In genomic region chr13:110464547-110465343, GRCh38 we compare ENCODE assay signal across 12 cellular contexts.
"Had no signal": no experiment of that assay in that cellular context is flagged by ENCODE, and none has a peak within 500 bp of the region (broad histone marks: within the 10 kb centered on the region; RNA-seq: fewer than 3 reads in every experiment).

No MANE protein-coding gene starts in this region.

- H3K27ac ChIP-seq: body of pancreas, lower lobe of right lung had no signal

- FAIRE-seq: TTC549, urothelium cell line had no signal

- H3K9me3 Mint-ChIP-seq: activated CD4-positive, alpha-beta memory T cell treated with anti-CD3 and anti-CD28 coated beads, Interleukin-2, amount 10 ng/mL, durations not matched to agents 7 days and 5 days; activated naive CD4-positive, alpha-beta T cell treated with anti-CD3 and anti-CD28 coated beads, Interleukin-2, amount 10 ng/mL, durations not matched to agents 7 days and 5 days; endodermal cell; natural killer cell treated with Interleukin-12 subunit alpha and Interleukin-12 subunit beta and Interleukin-15 and Interleukin-18, amount 100 ng/mL, for 72 hours had no signal

- H3K36me3 Mint-ChIP-seq: activated naive CD4-positive, alpha-beta T cell treated with anti-CD3 and anti-CD28 coated beads, Interleukin-2, amount 10 ng/mL, durations not matched to agents 7 days and 5 days; natural killer cell treated with Interleukin-12 subunit alpha and Interleukin-12 subunit beta and Interleukin-15 and Interleukin-18, amount 100 ng/mL, for 72 hours had no signal

- H3K27ac Mint-ChIP-seq: activated CD4-positive, alpha-beta memory T cell treated with anti-CD3 and anti-CD28 coated beads, Interleukin-2, amount 10 ng/mL, durations not matched to agents 7 days and 5 days; activated naive CD4-positive, alpha-beta T cell treated with anti-CD3 and anti-CD28 coated beads, Interleukin-2, amount 10 ng/mL, durations not matched to agents 7 days and 5 days; natural killer cell treated with Interleukin-12 subunit alpha and Interleukin-12 subunit beta and Interleukin-15 and Interleukin-18, amount 100 ng/mL, for 72 hours had no signal

- H3K4me1 ChIP-seq: body of pancreas, lower lobe of right lung, stomach had no signal

- DNase-seq: activated CD4-positive, alpha-beta memory T cell treated with anti-CD3 and anti-CD28 coated beads, Interleukin-2, amount 10 ng/mL, durations not matched to agents 7 days and 5 days; activated CD4-positive, alpha-beta T cell treated with anti-CD3 and anti-CD28 coated beads for 1 hour; activated naive CD4-positive, alpha-beta T cell treated with anti-CD3 and anti-CD28 coated beads, Interleukin-2, amount 10 ng/mL, durations not matched to agents 7 days and 5 days; body of pancreas; endodermal cell; stimulated activated CD4-positive, alpha-beta T cell treated with anti-CD3 and anti-CD28 coated beads, Interleukin-4, amount 100 ng/mL, for 1 hour; stomach; T-helper 2 cell had no signal

- H3K4me3 Mint-ChIP-seq: activated CD4-positive, alpha-beta memory T cell treated with anti-CD3 and anti-CD28 coated beads, Interleukin-2, amount 10 ng/mL, durations not matched to agents 7 days and 5 days; activated naive CD4-positive, alpha-beta T cell treated with anti-CD3 and anti-CD28 coated beads, Interleukin-2, amount 10 ng/mL, durations not matched to agents 7 days and 5 days; endodermal cell; natural killer cell treated with Interleukin-12 subunit alpha and Interleukin-12 subunit beta and Interleukin-15 and Interleukin-18, amount 100 ng/mL, for 72 hours had no signal

- H3K4me3 ChIP-seq: body of pancreas, lower lobe of right lung, stomach had no signal

- H3K9me3 ChIP-seq: body of pancreas, lower lobe of right lung, stomach had no signal

- H3K27me3 ChIP-seq: body of pancreas, stomach had no signal

- ATAC-seq: body of pancreas; natural killer cell treated with Interleukin-12 subunit alpha and Interleukin-12 subunit beta and Interleukin-15 and Interleukin-18, amount 100 ng/mL, for 72 hours had no signal
